Comparison of ENCODE assay signal across 1 cellular context in genomic region chr6:4636141-4636880, GRCh38.
TF ChIP-seq lines count a peak whose summit lies in the region.

No MANE protein-coding gene starts in this region.

TF ChIP-seq in K562, 482 proteins besides CTCF, POLR2A, EP300 and RAD21 (continued from another document):
- TF ChIP-seq ZMIZ1 (IDR thresholded peaks at IDR 0.05; ENCODE audit: low read depth in 2 of 2, low read length in 2 of 2) (no peak), C11orf30 (IDR thresholded peaks at IDR 0.05; ENCODE audit: low read depth) (peak; percentile 70; the same call in 1 of the 2 replicates), NELFE (IDR thresholded peaks at IDR 0.05; ENCODE audit: insufficient read depth, insufficient read length) (no peak), ETV5 (CRISPR knock-in tag; IDR thresholded peaks at IDR 0.05; ENCODE audit: low read depth) (no peak), TCF3 (CRISPR knock-in tag; IDR thresholded peaks at IDR 0.05) (no peak), ZNF436 (CRISPR knock-in tag; IDR thresholded peaks at IDR 0.05) (no peak), TEAD1 (CRISPR knock-in tag; IDR thresholded peaks at IDR 0.05) (no peak), TRIM24 (IDR thresholded peaks at IDR 0.05) (no peak), ZNF316 (IDR thresholded peaks at IDR 0.05) (peak; percentile 42), PHB2 (IDR thresholded peaks at IDR 0.05; ENCODE audit: low read depth) (no peak), FOXK1 (CRISPR knock-in tag; IDR thresholded peaks at IDR 0.05; ENCODE audit: borderline replicate concordance) (no peak), NFE2 (IDR thresholded peaks at IDR 0.05; ENCODE audit: low read depth) (peak; percentile 65), ZNF76 (CRISPR knock-in tag; IDR thresholded peaks at IDR 0.05; ENCODE audit: borderline replicate concordance) (no peak), CREM (IDR thresholded peaks at IDR 0.05; ENCODE audit: low read depth) (no peak), ETS1 (conservative IDR thresholded peaks at IDR 0.05; ENCODE audit: control insufficient read depth, low read depth, low read length) (no peak), FOXO4 (CRISPR knock-in tag; IDR thresholded peaks at IDR 0.05) (no peak), NR2F6 (CRISPR knock-in tag; IDR thresholded peaks at IDR 0.05) (no peak), ZNF785 (CRISPR knock-in tag; IDR thresholded peaks at IDR 0.05) (no peak), TCF7L2 (IDR thresholded peaks at IDR 0.05; ENCODE audit: low read depth, low read length) (no peak), MAFG (tag; conservative IDR thresholded peaks at IDR 0.05) (peak; percentile 36; the same call in 1 of the 2 replicates)
- TF ChIP-seq, protein P1, sequence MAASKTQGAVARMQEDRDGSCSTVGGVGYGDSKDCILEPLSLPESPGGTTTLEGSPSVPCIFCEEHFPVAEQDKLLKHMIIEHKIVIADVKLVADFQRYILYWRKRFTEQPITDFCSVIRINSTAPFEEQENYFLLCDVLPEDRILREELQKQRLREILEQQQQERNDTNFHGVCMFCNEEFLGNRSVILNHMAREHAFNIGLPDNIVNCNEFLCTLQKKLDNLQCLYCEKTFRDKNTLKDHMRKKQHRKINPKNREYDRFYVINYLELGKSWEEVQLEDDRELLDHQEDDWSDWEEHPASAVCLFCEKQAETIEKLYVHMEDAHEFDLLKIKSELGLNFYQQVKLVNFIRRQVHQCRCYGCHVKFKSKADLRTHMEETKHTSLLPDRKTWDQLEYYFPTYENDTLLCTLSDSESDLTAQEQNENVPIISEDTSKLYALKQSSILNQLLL (CRISPR knock-in tag; IDR thresholded peaks at IDR 0.05; ENCODE audit: borderline replicate concordance) = no peak
TF ChIP-seq in K562: peak in this region for 5.
